ENCODE assay signal across 8 cellular contexts in genomic region chr17:63446981-63447687, GRCh38. TPM values are rescaled to one million over a fixed set of nuclear protein-coding genes. Genes with fewer than 3 reads are reported as not detected.
DNase-seq lines count a peak whose midpoint lies in the region; ATAC-seq lines count a peak whose summit lies in the region.

No MANE protein-coding gene starts in this region.

- ATAC-seq in HG02870 (IDR thresholded peaks at IDR 0.05; ENCODE audit: unreplicated experiment) = peak; percentile 23
- peak; percentile 21 for ATAC-seq in Right ventricle myocardium superior (ENCODE audit: poor library complexity)

- peak overlapping the region; percentile 46 for H3K4me3 ChIP-seq in skeletal muscle cell (ENCODE audit: low read depth, low read length)

- intact Hi-C loops in Right ventricle myocardium superior (cut with DNase I) = no loop called here

- DNase-seq in DMS53 (lab: John Stamatoyannopoulos, UW) (peak; percentile 86), NOMO-1 treated with DMSO at 0.1 percent for 48 hours (lab: John Stamatoyannopoulos, UW; ENCODE audit: unreplicated experiment) (peak; percentile 54), Right ventricle myocardium superior (peak; percentile 62), skeletal muscle cell (ENCODE audit: low read depth) (no peak), COLO829 (ENCODE audit: low spot score) (no peak), OCI-M2 (lab: John Stamatoyannopoulos, UW; ENCODE audit: unreplicated experiment) (no peak)
- DNase-seq in activated effector memory CD4-positive, alpha-beta T cell treated with Interleukin-2 at 50 U/mL for 16 hours = peak; percentile 49

RNA-seq across cellular contexts. Expression of gene CYB561, which starts 1.0 kb away (rescaled TPM):
- 18.9 TPM for total RNA-seq in Right ventricle myocardium superior

RNA-seq across cellular contexts. Expression of gene ACE, which starts 29.7 kb away (rescaled TPM):
- total RNA-seq in Right ventricle myocardium superior = 5.4 TPM

Comparison
In these comparisons a context has a peak if more than half of its experiments do, and no peak if none do; other contexts are left out.
1. DNase-seq: peak in DMS53 (single experiment), NOMO-1 treated with DMSO at 0.1 percent for 48 hours (single experiment), activated effector memory CD4-positive, alpha-beta T cell treated with Interleukin-2 at 50 U/mL for 16 hours (single experiment) and Right ventricle myocardium superior (single experiment); none in skeletal muscle cell (single experiment), COLO829 (single experiment) and OCI-M2 (single experiment).